ENCODE assay signal across 24 cellular contexts in the genomic region with DNA sequence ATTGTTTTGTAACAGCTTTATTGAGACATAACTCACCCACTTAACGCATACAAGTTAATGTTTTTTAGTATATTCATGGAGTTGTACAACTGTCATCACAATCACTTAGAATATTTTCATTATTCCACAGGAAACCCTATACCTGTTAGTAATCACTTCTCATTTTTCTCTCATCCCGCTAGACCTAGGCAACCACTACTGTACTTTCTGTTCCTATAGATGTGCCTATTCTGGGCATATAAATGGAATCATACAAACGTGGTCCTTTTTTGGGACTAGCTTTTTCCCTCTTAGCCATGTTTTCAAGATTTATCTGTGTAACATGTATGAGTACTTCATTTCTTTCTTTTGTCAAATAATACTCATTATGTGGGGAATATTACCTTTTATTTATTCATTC.
"Had no signal": no experiment of that assay in that cellular context is flagged by ENCODE, and none has a peak within 500 bp of the region (broad histone marks: within the 10 kb centered on the region; RNA-seq: fewer than 3 reads in every experiment).

No MANE protein-coding gene starts in this region.

- ATAC-seq: activated CD8-positive, alpha-beta T cell treated with anti-CD3 and anti-CD28 coated beads, Interleukin-2, amount 10 ng/mL, durations not matched to agents 7 days and 5 days; esophagus mucosa; gastroesophageal sphincter; heart left ventricle; right lobe of liver had no signal

- H3K9me3 ChIP-seq: adrenal gland, breast epithelium, gastroesophageal sphincter, heart left ventricle, left ventricle myocardium inferior, ovary, right lobe of liver, tibial nerve, uterus had no signal

- DNase-seq: activated CD4-positive, alpha-beta T cell treated with anti-CD3 and anti-CD28 coated beads, Interleukin-2, amount 10 ng/mL, durations not matched to agents 24 days and 14 days; activated CD4-positive, CD25-positive, alpha-beta regulatory T cell; activated CD8-positive, alpha-beta T cell treated with anti-CD3 and anti-CD28 coated beads, Interleukin-2, amount 10 ng/mL, durations not matched to agents 7 days and 5 days; activated naive CD4-positive, alpha-beta T cell treated with anti-CD3 and anti-CD28 coated beads for 36 hours; activated T-cell treated with anti-CD3 and anti-CD28 coated beads, Interleukin-2, amount 50 U/mL, for 24 hours; adrenal gland; cortex of kidney; effector CD4-positive, alpha-beta T cell; heart left ventricle; kidney glomerular epithelial cell; left ventricle myocardium inferior; ovary; right lobe of liver; small intestine; stimulated activated CD4-positive, alpha-beta T cell treated with anti-CD3 and anti-CD28 coated beads, Interleukin-15, amount 100 ng/mL, for 24 hours; stimulated activated CD4-positive, alpha-beta T cell treated with anti-CD3 and anti-CD28 coated beads, Interleukin-2, amount 100 ng/mL, for 48 hours; T1000; uterus had no signal

- H3K27me3 Mint-ChIP-seq: activated CD4-positive, alpha-beta T cell treated with anti-CD3 and anti-CD28 coated beads, Interleukin-2, amount 10 ng/mL, durations not matched to agents 24 days and 14 days; activated T-cell treated with anti-CD3 and anti-CD28 coated beads, Interleukin-2, amount 50 U/mL, for 24 hours; stimulated activated naive CD8-positive, alpha-beta T cell treated with anti-CD3 and anti-CD28 coated beads, Interleukin-15, Interleukin-2, amounts not matched to agents 100 ng/mL and 50 ng/mL, for 24 hours had no signal

- H3K36me3 ChIP-seq: adrenal gland, breast epithelium, gastroesophageal sphincter, heart left ventricle, left ventricle myocardium inferior, ovary, right lobe of liver, tibial nerve, uterus had no signal

- H3K27ac ChIP-seq: adrenal gland, breast epithelium, gastroesophageal sphincter, heart left ventricle, left ventricle myocardium inferior, ovary, right lobe of liver, tibial nerve, uterus had no signal

- FAIRE-seq: astrocyte, small intestine had no signal

- H3K27me3 ChIP-seq: adrenal gland, breast epithelium, gastroesophageal sphincter, heart left ventricle, ovary, right lobe of liver, tibial nerve, uterus had no signal

- H3K4me3 Mint-ChIP-seq: activated CD4-positive, alpha-beta T cell treated with anti-CD3 and anti-CD28 coated beads, Interleukin-2, amount 10 ng/mL, durations not matched to agents 24 days and 14 days; activated CD8-positive, alpha-beta T cell treated with anti-CD3 and anti-CD28 coated beads, Interleukin-2, amount 10 ng/mL, durations not matched to agents 7 days and 5 days; activated naive CD4-positive, alpha-beta T cell treated with anti-CD3 and anti-CD28 coated beads for 36 hours; activated T-cell treated with anti-CD3 and anti-CD28 coated beads, Interleukin-2, amount 50 U/mL, for 24 hours; stimulated activated naive CD8-positive, alpha-beta T cell treated with anti-CD3 and anti-CD28 coated beads, Interleukin-15, Interleukin-2, amounts not matched to agents 100 ng/mL and 50 ng/mL, for 24 hours had no signal

- H3K9me3 Mint-ChIP-seq: activated CD4-positive, alpha-beta T cell treated with anti-CD3 and anti-CD28 coated beads, Interleukin-2, amount 10 ng/mL, durations not matched to agents 24 days and 14 days; activated naive CD4-positive, alpha-beta T cell treated with anti-CD3 and anti-CD28 coated beads for 36 hours; activated T-cell treated with anti-CD3 and anti-CD28 coated beads, Interleukin-2, amount 50 U/mL, for 24 hours; stimulated activated naive CD8-positive, alpha-beta T cell treated with anti-CD3 and anti-CD28 coated beads, Interleukin-15, Interleukin-2, amounts not matched to agents 100 ng/mL and 50 ng/mL, for 24 hours had no signal

- H3K27ac Mint-ChIP-seq: activated CD4-positive, alpha-beta T cell treated with anti-CD3 and anti-CD28 coated beads, Interleukin-2, amount 10 ng/mL, durations not matched to agents 24 days and 14 days; activated CD8-positive, alpha-beta T cell treated with anti-CD3 and anti-CD28 coated beads, Interleukin-2, amount 10 ng/mL, durations not matched to agents 7 days and 5 days; activated naive CD4-positive, alpha-beta T cell treated with anti-CD3 and anti-CD28 coated beads for 36 hours; activated T-cell treated with anti-CD3 and anti-CD28 coated beads, Interleukin-2, amount 50 U/mL, for 24 hours; stimulated activated naive CD8-positive, alpha-beta T cell treated with anti-CD3 and anti-CD28 coated beads, Interleukin-15, Interleukin-2, amounts not matched to agents 100 ng/mL and 50 ng/mL, for 24 hours had no signal

- H3K4me3 ChIP-seq: adrenal gland, breast epithelium, gastroesophageal sphincter, heart left ventricle, left ventricle myocardium inferior, ovary, right lobe of liver, tibial nerve, uterus had no signal
